16 cellular contexts compared by ENCODE assay signal in the genomic region with DNA sequence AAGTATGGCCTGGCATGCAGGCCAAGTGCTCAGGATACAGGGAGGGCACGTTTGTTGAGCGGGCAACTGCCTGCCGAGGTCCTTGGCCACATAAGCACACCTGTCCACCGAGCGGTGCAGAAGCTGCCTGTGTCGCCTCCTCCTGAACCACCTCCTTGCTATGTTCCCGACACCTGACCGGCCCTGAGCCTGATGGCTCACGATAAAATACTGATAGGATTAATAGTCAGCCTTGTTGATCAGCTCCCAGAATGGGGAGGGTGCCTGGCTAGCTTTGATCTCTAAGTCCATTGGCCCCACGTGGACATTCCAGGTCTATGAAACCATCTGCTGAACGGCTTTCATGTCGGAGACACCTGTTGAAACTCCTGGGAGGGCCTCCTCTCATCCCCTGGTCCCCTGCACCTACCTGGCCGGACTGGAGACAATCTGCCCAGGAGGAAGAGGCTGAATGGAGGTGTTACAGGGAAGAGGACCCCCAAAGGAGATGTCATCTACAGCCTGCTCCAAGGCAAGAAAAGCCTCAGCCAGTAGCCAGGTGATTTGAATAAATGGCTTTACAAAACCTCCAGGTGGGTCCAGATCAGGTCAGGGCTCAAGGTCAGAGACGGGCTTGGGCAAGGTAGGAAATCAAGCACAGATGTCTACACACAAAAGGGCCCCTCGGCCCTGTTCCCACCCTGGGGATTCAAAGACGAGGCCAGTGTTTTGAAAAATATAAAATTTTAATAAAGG. TPM values are rescaled to one million over a fixed set of nuclear protein-coding genes. Genes with fewer than 3 reads are reported as not detected.
DNase-seq lines count a peak whose midpoint lies in the region; ATAC-seq and TF ChIP-seq lines count a peak whose summit lies in the region.
"Had no signal": no experiment of that assay in that cellular context is flagged by ENCODE, and none has a peak within 500 bp of the region (broad histone marks: within the 10 kb centered on the region; RNA-seq: fewer than 3 reads in every experiment).

No MANE protein-coding gene starts in this region.

- no peak overlapping the region for H3T11ph ChIP-seq in H9 (ENCODE audit: low read length)

- no peak overlapping the region for H3K18ac ChIP-seq in H9 (ENCODE audit: insufficient read length, low read depth, low read length)
- no peak overlapping the region for H3K18ac ChIP-seq in trophoblast cell (ENCODE audit: low read length)

- no peaks in the 10 kb centered on the region for H3K79me1 ChIP-seq in H9 (ENCODE audit: insufficient read depth, low read depth, low read length, poor library complexity, severe bottlenecking)
- H3K79me1 ChIP-seq in trophoblast cell (ENCODE audit: low read length) = peaks cover 44% of the 10 kb centered on the region

- peaks cover 46% of the 10 kb centered on the region for H3K4me1 Mint-ChIP-seq in CD4-positive, alpha-beta T cell (ENCODE audit: low read depth)
- H3K4me1 Mint-ChIP-seq in H9 (peaks cover 33 to 44% of the 10 kb centered on the region in 2 experiments), endodermal cell (peaks cover 45% of the 10 kb centered on the region)
- peaks cover 14% of the 10 kb centered on the region for H3K4me1 Mint-ChIP-seq in activated naive CD8-positive, alpha-beta T cell treated with anti-CD3 and anti-CD28 coated beads, Interleukin-2, amount 50 U/mL, for 24 hours

- H3K9ac ChIP-seq in H9 (ENCODE audit: extremely low read depth, insufficient read length, low read length) = no peak overlapping the region
- H3K9ac ChIP-seq in endodermal cell (ENCODE audit: extremely low read depth, low read length, poor library complexity, severe bottlenecking) = no peak overlapping the region
- H3K9ac ChIP-seq in trophoblast cell (ENCODE audit: low read length) = no peak overlapping the region
- H3K9ac ChIP-seq: BLaER1 treated with 17β-estradiol and CSF1 and Interleukin-3, amounts not matched to agents 10 nM and 100 nM; GM23248 had no signal

- H3K23ac ChIP-seq in H9 (ENCODE audit: insufficient read length, low read depth, low read length) = no peak overlapping the region
- no peak overlapping the region for H3K23ac ChIP-seq in trophoblast cell (ENCODE audit: low read length)

- no peak overlapping the region for H4K12ac ChIP-seq in trophoblast cell (ENCODE audit: low read depth, low read length)

- no peaks in the 10 kb centered on the region for H3K27me3 Mint-ChIP-seq in CD4-positive, alpha-beta T cell
- H3K27me3 Mint-ChIP-seq in H9 (ENCODE audit: low read depth) (no peaks in the 10 kb centered on the region; the same call in 1 of the 2 replicates), endodermal cell (ENCODE audit: insufficient read depth) (no peaks in the 10 kb centered on the region)
- H3K27me3 Mint-ChIP-seq in activated naive CD8-positive, alpha-beta T cell treated with anti-CD3 and anti-CD28 coated beads, Interleukin-2, amount 50 U/mL, for 24 hours = no peaks in the 10 kb centered on the region

- no peak overlapping the region for H3K4me2 ChIP-seq in H9 (ENCODE audit: insufficient read depth, insufficient read length, low read length)
- no peak overlapping the region for H3K4me2 ChIP-seq in trophoblast cell (ENCODE audit: low read length)

- no peaks in the 10 kb centered on the region for H3K27me3 ChIP-seq in CD4-positive, alpha-beta T cell (ENCODE audit: control insufficient read depth, insufficient read depth, low read length)
- H3K27me3 ChIP-seq in H9 (ENCODE audit: insufficient read depth, low read length) (no peaks in the 10 kb centered on the region), endodermal cell (ENCODE audit: control insufficient read depth, insufficient read depth, low read length, poor library complexity, severe bottlenecking) (no peaks in the 10 kb centered on the region), trophoblast cell (ENCODE audit: insufficient read depth, low read length) (no peaks in the 10 kb centered on the region)
- H3K27me3 ChIP-seq: BLaER1 treated with 17β-estradiol and CSF1 and Interleukin-3, amounts not matched to agents 10 nM and 100 nM had no signal

- H4K8ac ChIP-seq in H9 (replicated peaks; ENCODE audit: insufficient read length, low read depth, low read length) (no peak overlapping the region), trophoblast cell (ENCODE audit: low read depth, low read length) (no peak overlapping the region)

- no peak overlapping the region for H3K4me3 Mint-ChIP-seq in CD4-positive, alpha-beta T cell
- H3K4me3 Mint-ChIP-seq in H9 (no peak overlapping the region), endodermal cell (no peak overlapping the region)
- H3K4me3 Mint-ChIP-seq in activated naive CD8-positive, alpha-beta T cell treated with anti-CD3 and anti-CD28 coated beads, Interleukin-2, amount 50 U/mL, for 24 hours = no peak overlapping the region

- H3K9me3 Mint-ChIP-seq in CD4-positive, alpha-beta T cell = no peaks in the 10 kb centered on the region
- H3K9me3 Mint-ChIP-seq in H9 = no peaks in the 10 kb centered on the region
- no peaks in the 10 kb centered on the region for H3K9me3 Mint-ChIP-seq in endodermal cell
- no peaks in the 10 kb centered on the region for H3K9me3 Mint-ChIP-seq in activated naive CD8-positive, alpha-beta T cell treated with anti-CD3 and anti-CD28 coated beads, Interleukin-2, amount 50 U/mL, for 24 hours

- no peak overlapping the region; the same call in 1 of the 2 replicates for H2BK15ac ChIP-seq in H9 (ENCODE audit: low read depth, low read length)

- no peak overlapping the region for H2AK5ac ChIP-seq in H9 (ENCODE audit: insufficient read length, low read length)
- H2AK5ac ChIP-seq in trophoblast cell (ENCODE audit: low read length) = peak overlapping the region; percentile 3

- no peak overlapping the region for H3K56ac ChIP-seq in H9 (ENCODE audit: insufficient read length, low read depth, low read length)

- H3K4me1 ChIP-seq in H9 (ENCODE audit: insufficient read depth, low read length) (peaks cover 3% of the 10 kb centered on the region; the same call in 1 of the 2 replicates), endodermal cell (ENCODE audit: control insufficient read depth, insufficient read depth, low read length) (peaks cover 34% of the 10 kb centered on the region), trophoblast cell (ENCODE audit: control insufficient read depth in 1 of 2, insufficient read depth in 2 of 2, low read length in 2 of 2) (peaks cover 39 to 40% of the 10 kb centered on the region in 2 experiments)

- no peaks in the 10 kb centered on the region for H3K9me3 ChIP-seq in CD4-positive, alpha-beta T cell (ENCODE audit: control insufficient read depth, low read length)
- H3K9me3 ChIP-seq in H9 (ENCODE audit: control insufficient read depth, low read depth, low read length) (no peaks in the 10 kb centered on the region), endodermal cell (ENCODE audit: control insufficient read depth, low read length) (no peaks in the 10 kb centered on the region), trophoblast cell (ENCODE audit: insufficient read depth, low read depth, low read length) (peaks cover 2% of the 10 kb centered on the region)
- H3K9me3 ChIP-seq: BLaER1 treated with 17β-estradiol and CSF1 and Interleukin-3, amounts not matched to agents 10 nM and 100 nM had no signal

- TF ChIP-seq CTCF in CD4-positive, alpha-beta T cell (IDR thresholded peaks at IDR 0.05) = no peak
- TF ChIP-seq CTCF in H9 (conservative IDR thresholded peaks at IDR 0.05) (no peak), endodermal cell (conservative IDR thresholded peaks at IDR 0.05) (no peak)

- H3K79me2 ChIP-seq in H9 (ENCODE audit: insufficient read depth, low read length) = no peaks in the 10 kb centered on the region
- peaks cover 7% of the 10 kb centered on the region for H3K79me2 ChIP-seq in trophoblast cell (ENCODE audit: control insufficient read depth, insufficient read depth, low read length, poor library complexity)

- H2BK5ac ChIP-seq in H9 (ENCODE audit: insufficient read length, low read length) (no peak overlapping the region), trophoblast cell (ENCODE audit: low read depth, low read length, poor library complexity) (no peak overlapping the region)

- no peaks in the 10 kb centered on the region for H4K20me1 ChIP-seq in H9 (ENCODE audit: control insufficient read depth, insufficient read depth, insufficient read length)
- H4K20me1 ChIP-seq: BLaER1 treated with 17β-estradiol and CSF1 and Interleukin-3, amounts not matched to agents 10 nM and 100 nM had no signal

- POLR2A ChIA-PET in CD4-positive, alpha-beta T cell (lab: Charles Lee) = no interaction called here

- intact Hi-C loops in CD4-positive, alpha-beta T cell (cut with DNase I, micrococcal nuclease) = no loop called here

- H3K4ac ChIP-seq in H9 (ENCODE audit: low read depth, low read length) (no peak overlapping the region), trophoblast cell (ENCODE audit: low read depth, low read length) (no peak overlapping the region)

- H2BK12ac ChIP-seq in H9 (ENCODE audit: insufficient read length, low read depth, low read length) = no peak overlapping the region
- H2BK12ac ChIP-seq in trophoblast cell (ENCODE audit: low read length) = peak overlapping the region; percentile 23

- H3K27ac ChIP-seq in CD4-positive, alpha-beta T cell (ENCODE audit: low read depth, low read length) = no peak overlapping the region
- no peak overlapping the region for H3K27ac ChIP-seq in H9 (ENCODE audit: insufficient read length, low read depth, low read length)
- no peak overlapping the region for H3K27ac ChIP-seq in endodermal cell (ENCODE audit: low read depth, low read length)
- H3K27ac ChIP-seq in trophoblast cell (ENCODE audit: low read depth, low read length) = no peak overlapping the region
- H3K27ac ChIP-seq: BLaER1 treated with 17β-estradiol and CSF1 and Interleukin-3, amounts not matched to agents 10 nM and 100 nM; GM23248; SK-N-MC had no signal

- H4K91ac ChIP-seq in H9 (ENCODE audit: insufficient read length, low read depth, low read length) (no peak overlapping the region), trophoblast cell (ENCODE audit: low read depth, low read length) (peak overlapping the region; percentile 37)

- CTCF ChIA-PET in CD4-positive, alpha-beta T cell (lab: Charles Lee) = no interaction called here

- no peak overlapping the region for H2BK20ac ChIP-seq in H9 (ENCODE audit: low read depth, low read length, poor library complexity, severe bottlenecking)

- no peak overlapping the region for H2BK120ac ChIP-seq in H9 (ENCODE audit: low read depth, low read length, poor library complexity, severe bottlenecking)
- no peak overlapping the region for H2BK120ac ChIP-seq in trophoblast cell (ENCODE audit: insufficient read depth, low read length, poor library complexity)

- WGBS in H9 (ENCODE audit: extremely low coverage, insufficient read length, low lambda C conversion rate) = no CpG with 5 or more reads among the region's 16 CpGs
- WGBS in endodermal cell (ENCODE audit: insufficient coverage in 1 of 2, insufficient read length in 1 of 2), 2 experiments = 93 to 96% methylated on average over 7 to 15 of the region's 16 CpGs
- WGBS in trophoblast cell (ENCODE audit: extremely low coverage, insufficient coverage, insufficient read length) = no CpG with 5 or more reads among the region's 16 CpGs

- H3K23me2 ChIP-seq in H9 (ENCODE audit: insufficient read length, low read depth, low read length, poor library complexity, severe bottlenecking) = no peaks in the 10 kb centered on the region

- peaks cover 51% of the 10 kb centered on the region for H3K36me3 Mint-ChIP-seq in CD4-positive, alpha-beta T cell (ENCODE audit: low read depth)
- peaks cover 28 to 51% (median 29%) of the 10 kb centered on the region in 3 experiments for H3K36me3 Mint-ChIP-seq in H9 (ENCODE audit: insufficient read depth in 1 of 3, low read depth in 3 of 3)
- H3K36me3 Mint-ChIP-seq in endodermal cell (ENCODE audit: low read depth) = peaks cover 48% of the 10 kb centered on the region
- peaks cover 7% of the 10 kb centered on the region for H3K36me3 Mint-ChIP-seq in activated naive CD8-positive, alpha-beta T cell treated with anti-CD3 and anti-CD28 coated beads, Interleukin-2, amount 50 U/mL, for 24 hours (ENCODE audit: low read depth)

- H3K14ac ChIP-seq in H9 (ENCODE audit: insufficient read depth, low read length) (no peak overlapping the region; the same call in 1 of the 2 replicates), trophoblast cell (ENCODE audit: low read length) (no peak overlapping the region)

- no peak overlapping the region for H4K5ac ChIP-seq in H9 (ENCODE audit: insufficient read length, low read depth, low read length)

- ATAC-seq in CD4-positive, alpha-beta T cell (ENCODE audit: poor library complexity) = no peak
- no peak for ATAC-seq in activated naive CD8-positive, alpha-beta T cell treated with anti-CD3 and anti-CD28 coated beads, Interleukin-2, amount 50 U/mL, for 24 hours
- ATAC-seq in GM21390 (IDR thresholded peaks at IDR 0.05; ENCODE audit: unreplicated experiment) = no peak
- ATAC-seq: K562, Panc1 had no signal

- H3K27ac Mint-ChIP-seq in CD4-positive, alpha-beta T cell = peak overlapping the region; percentile 59
- H3K27ac Mint-ChIP-seq in H9 (0 out of 7 replicates have a peak overlapping the region, but pooled peaks of 1 of the 3 experiments have one; percentile 10), endodermal cell (no peak overlapping the region)
- H3K27ac Mint-ChIP-seq in activated naive CD8-positive, alpha-beta T cell treated with anti-CD3 and anti-CD28 coated beads, Interleukin-2, amount 50 U/mL, for 24 hours = no peak overlapping the region

- no peak overlapping the region for H2AFZ ChIP-seq in H9 (ENCODE audit: low read length)
- H2AFZ ChIP-seq in trophoblast cell (ENCODE audit: insufficient read depth, low read length, poor library complexity) = no peak overlapping the region
- H2AFZ ChIP-seq: GM23248 had no signal

- peaks cover 56% of the 10 kb centered on the region for H3K36me3 ChIP-seq in endodermal cell (ENCODE audit: control insufficient read depth, insufficient read depth, low read length)
- H3K36me3 ChIP-seq in trophoblast cell (ENCODE audit: control insufficient read depth in 1 of 2, insufficient read depth in 2 of 2, low read length in 2 of 2) = peaks cover 6 to 9% of the 10 kb centered on the region in 2 experiments

- DNase-seq in CD4-positive, alpha-beta T cell = no peak
- peak; percentile 25 for DNase-seq in H9
- peak; percentile 59 for DNase-seq in endodermal cell
- DNase-seq in trophoblast cell = peak; percentile 53 to 56
- DNase-seq in activated naive CD8-positive, alpha-beta T cell treated with anti-CD3 and anti-CD28 coated beads, Interleukin-2, amount 50 U/mL, for 24 hours = no peak
- no peak for DNase-seq in NCI-H1417 treated with DMSO at 0.1 percent for 48 hours (lab: John Stamatoyannopoulos, UW)
- DNase-seq: DMS79 treated with DMSO at 0.1 percent for 48 hours, GM23248, NCI-H1105 treated with DMSO at 0.1 percent for 48 hours, NCI-H1694 treated with DMSO at 0.1 percent for 48 hours, SHP77 had no signal

- no peak overlapping the region for H3K4me3 ChIP-seq in endodermal cell (ENCODE audit: low read length)
- H3K4me3 ChIP-seq in trophoblast cell (ENCODE audit: low read depth, low read length) = no peak overlapping the region
- H3K4me3 ChIP-seq: BLaER1 treated with 17β-estradiol and CSF1 and Interleukin-3, amounts not matched to agents 10 nM and 100 nM; GM23248; K562; SK-N-MC had no signal

RNA-seq across cellular contexts. Expression of gene AXIN2, which starts 33.4 kb away (rescaled TPM):
- 10 to 100 TPM; 47.9 to 49.8 TPM for total RNA-seq in CD4-positive, alpha-beta T cell
- total RNA-seq in H9 (2021) = 35.0 and 35.6 TPM in 2 replicates
- total RNA-seq in endodermal cell = 10 to 100 TPM; 40.1 to 53.2 TPM
- polyA plus RNA-seq in endodermal cell (2013, experiment 1 of 2) = 74.8 TPM
- polyA plus RNA-seq in endodermal cell (2013, experiment 2 of 2) = 73.2 TPM
- polyA plus RNA-seq in trophoblast cell (2013) = 35.5 and 36.3 TPM in 2 replicates

Comparison
In these comparisons a context has a peak if more than half of its experiments do, and no peak if none do; other contexts are left out.
1. DNase-seq: peak in H9 (single experiment), endodermal cell (single experiment) and trophoblast cell (2 of 2); none in CD4-positive, alpha-beta T cell (0 of 10), activated naive CD8-positive, alpha-beta T cell treated with anti-CD3 and anti-CD28 coated beads, Interleukin-2, amount 50 U/mL, for 24 hours (single experiment) and NCI-H1417 treated with DMSO at 0.1 percent for 48 hours (single experiment).